Comparison of ENCODE assay signal across 1 cellular context in the genomic region with DNA sequence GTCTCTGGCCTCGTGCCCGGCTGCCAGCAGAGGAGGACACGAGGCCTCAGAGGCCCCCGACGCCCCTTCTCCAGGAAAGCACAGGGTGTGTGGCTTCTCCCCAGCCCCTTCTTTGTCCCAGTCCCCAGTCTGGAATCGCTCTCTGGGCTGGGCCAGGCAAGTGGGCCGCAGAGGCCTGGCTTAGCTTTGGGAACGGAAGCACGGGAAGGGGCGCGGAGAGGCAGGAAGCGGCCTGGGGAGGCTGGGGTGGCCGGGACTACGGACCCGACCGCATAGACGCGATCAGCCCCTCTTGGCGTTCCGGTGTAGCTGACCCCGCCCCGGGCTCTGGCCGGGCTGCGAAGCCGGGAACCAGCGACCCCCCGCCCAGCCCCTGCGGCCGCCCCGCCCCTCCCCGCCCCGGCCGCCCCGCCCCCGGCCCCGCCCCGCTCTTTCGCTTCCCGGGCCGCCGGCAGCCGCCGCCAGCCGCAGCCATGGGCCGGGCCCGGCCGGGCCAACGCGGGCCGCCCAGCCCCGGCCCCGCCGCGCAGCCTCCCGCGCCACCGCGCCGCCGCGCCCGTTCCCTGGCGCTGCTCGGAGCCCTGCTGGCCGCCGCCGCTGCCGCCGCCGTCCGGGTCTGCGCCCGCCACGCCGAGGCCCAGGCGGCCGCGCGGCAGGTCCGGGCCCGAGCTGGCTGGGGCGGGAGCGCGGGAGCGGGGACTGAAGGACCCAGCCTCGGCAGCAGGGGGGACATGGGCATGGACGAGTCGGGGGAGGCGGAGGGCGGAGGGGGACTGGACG.
TF ChIP-seq lines count a peak whose summit lies in the region.

A gene with protein sequence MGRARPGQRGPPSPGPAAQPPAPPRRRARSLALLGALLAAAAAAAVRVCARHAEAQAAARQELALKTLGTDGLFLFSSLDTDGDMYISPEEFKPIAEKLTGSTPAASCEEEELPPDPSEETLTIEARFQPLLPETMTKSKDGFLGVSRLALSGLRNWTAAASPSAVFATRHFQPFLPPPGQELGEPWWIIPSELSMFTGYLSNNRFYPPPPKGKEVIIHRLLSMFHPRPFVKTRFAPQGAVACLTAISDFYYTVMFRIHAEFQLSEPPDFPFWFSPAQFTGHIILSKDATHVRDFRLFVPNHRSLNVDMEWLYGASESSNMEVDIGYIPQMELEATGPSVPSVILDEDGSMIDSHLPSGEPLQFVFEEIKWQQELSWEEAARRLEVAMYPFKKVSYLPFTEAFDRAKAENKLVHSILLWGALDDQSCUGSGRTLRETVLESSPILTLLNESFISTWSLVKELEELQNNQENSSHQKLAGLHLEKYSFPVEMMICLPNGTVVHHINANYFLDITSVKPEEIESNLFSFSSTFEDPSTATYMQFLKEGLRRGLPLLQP (plus strand): TSS at position 436 of the 780 bp plus-strand sequence. CDS start 38 bp downstream, at position 474.

TF ChIP-seq in HEK293, 187 proteins besides CTCF, POLR2A, EP300 and RAD21 (continued from another document and continues in another):
- TF ChIP-seq, protein P1, sequence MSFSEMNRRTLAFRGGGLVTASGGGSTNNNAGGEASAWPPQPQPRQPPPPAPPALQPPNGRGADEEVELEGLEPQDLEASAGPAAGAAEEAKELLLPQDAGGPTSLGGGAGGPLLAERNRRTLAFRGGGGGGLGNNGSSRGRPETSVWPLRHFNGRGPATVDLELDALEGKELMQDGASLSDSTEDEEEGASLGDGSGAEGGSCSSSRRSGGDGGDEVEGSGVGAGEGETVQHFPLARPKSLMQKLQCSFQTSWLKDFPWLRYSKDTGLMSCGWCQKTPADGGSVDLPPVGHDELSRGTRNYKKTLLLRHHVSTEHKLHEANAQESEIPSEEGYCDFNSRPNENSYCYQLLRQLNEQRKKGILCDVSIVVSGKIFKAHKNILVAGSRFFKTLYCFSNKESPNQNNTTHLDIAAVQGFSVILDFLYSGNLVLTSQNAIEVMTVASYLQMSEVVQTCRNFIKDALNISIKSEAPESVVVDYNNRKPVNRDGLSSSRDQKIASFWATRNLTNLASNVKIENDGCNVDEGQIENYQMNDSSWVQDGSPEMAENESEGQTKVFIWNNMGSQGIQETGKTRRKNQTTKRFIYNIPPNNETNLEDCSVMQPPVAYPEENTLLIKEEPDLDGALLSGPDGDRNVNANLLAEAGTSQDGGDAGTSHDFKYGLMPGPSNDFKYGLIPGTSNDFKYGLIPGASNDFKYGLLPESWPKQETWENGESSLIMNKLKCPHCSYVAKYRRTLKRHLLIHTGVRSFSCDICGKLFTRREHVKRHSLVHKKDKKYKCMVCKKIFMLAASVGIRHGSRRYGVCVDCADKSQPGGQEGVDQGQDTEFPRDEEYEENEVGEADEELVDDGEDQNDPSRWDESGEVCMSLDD (tag by site-specific recombination; IDR thresholded peaks at IDR 0.05): 0 out of 2 replicates have a peak, but pooled peaks have one; percentile 41
- TF ChIP-seq YY1 (tag by site-specific recombination; IDR thresholded peaks at IDR 0.05) (no peak), BCL11B (tag by site-specific recombination; IDR thresholded peaks at IDR 0.05; ENCODE audit: low read depth) (peak; percentile 84), ZEB2 (tag by site-specific recombination; IDR thresholded peaks at IDR 0.05) (peak; percentile 45; the same call in 1 of the 2 replicates), KLF1 (tag by site-specific recombination; IDR thresholded peaks at IDR 0.05) (peak; percentile 33; the same call in 1 of the 2 replicates), ZIC2 (tag by site-specific recombination; IDR thresholded peaks at IDR 0.05) (no peak), ZNF626 (tag by site-specific recombination; IDR thresholded peaks at IDR 0.05) (no peak), ZNF777 (tag by site-specific recombination; IDR thresholded peaks at IDR 0.05; ENCODE audit: borderline replicate concordance) (no peak), KLF16 (tag by site-specific recombination; IDR thresholded peaks at IDR 0.05) (0 out of 2 replicates have a peak, but pooled peaks have one; percentile 26), ZNF133 (tag by site-specific recombination; IDR thresholded peaks at IDR 0.05) (no peak), ZNF76 (tag by site-specific recombination; IDR thresholded peaks at IDR 0.05; ENCODE audit: borderline replicate concordance, low read depth) (peak; percentile 51; the same call in 1 of the 2 replicates), ZNF24 (tag by site-specific recombination; IDR thresholded peaks at IDR 0.05) (no peak), IKZF3 (tag by site-specific recombination; IDR thresholded peaks at IDR 0.05) (no peak), ZBTB8A (tag by site-specific recombination; IDR thresholded peaks at IDR 0.05) (no peak; the same call in 1 of the 2 replicates), GLI4 (tag by site-specific recombination; IDR thresholded peaks at IDR 0.05) (no peak), ZNF510 (tag by site-specific recombination; IDR thresholded peaks at IDR 0.05; ENCODE audit: insufficient replicate concordance) (no peak), ZNF701 (tag by site-specific recombination; IDR thresholded peaks at IDR 0.05) (no peak), ZNF302 (tag by site-specific recombination; IDR thresholded peaks at IDR 0.05; ENCODE audit: low read depth) (no peak), ZBTB21 (tag by site-specific recombination; IDR thresholded peaks at IDR 0.05) (no peak), GLI2 (tag by site-specific recombination; IDR thresholded peaks at IDR 0.05; ENCODE audit: borderline replicate concordance, low read depth) (no peak), ZNF132 (tag by site-specific recombination; IDR thresholded peaks at IDR 0.05; ENCODE audit: borderline replicate concordance) (no peak), EGR2 (tag by site-specific recombination; IDR thresholded peaks at IDR 0.05; ENCODE audit: low read depth) (no peak), KLF7 (tag by site-specific recombination; IDR thresholded peaks at IDR 0.05; ENCODE audit: borderline replicate concordance) (peak; percentile 22; the same call in 1 of the 2 replicates), ZNF426 (tag by site-specific recombination; IDR thresholded peaks at IDR 0.05) (no peak), YY2 (tag by site-specific recombination; IDR thresholded peaks at IDR 0.05) (no peak), ZNF350 (tag by site-specific recombination; IDR thresholded peaks at IDR 0.05) (no peak), GLIS1 (tag by site-specific recombination; IDR thresholded peaks at IDR 0.05) (peak; percentile 64)
- TF ChIP-seq, protein P2, sequence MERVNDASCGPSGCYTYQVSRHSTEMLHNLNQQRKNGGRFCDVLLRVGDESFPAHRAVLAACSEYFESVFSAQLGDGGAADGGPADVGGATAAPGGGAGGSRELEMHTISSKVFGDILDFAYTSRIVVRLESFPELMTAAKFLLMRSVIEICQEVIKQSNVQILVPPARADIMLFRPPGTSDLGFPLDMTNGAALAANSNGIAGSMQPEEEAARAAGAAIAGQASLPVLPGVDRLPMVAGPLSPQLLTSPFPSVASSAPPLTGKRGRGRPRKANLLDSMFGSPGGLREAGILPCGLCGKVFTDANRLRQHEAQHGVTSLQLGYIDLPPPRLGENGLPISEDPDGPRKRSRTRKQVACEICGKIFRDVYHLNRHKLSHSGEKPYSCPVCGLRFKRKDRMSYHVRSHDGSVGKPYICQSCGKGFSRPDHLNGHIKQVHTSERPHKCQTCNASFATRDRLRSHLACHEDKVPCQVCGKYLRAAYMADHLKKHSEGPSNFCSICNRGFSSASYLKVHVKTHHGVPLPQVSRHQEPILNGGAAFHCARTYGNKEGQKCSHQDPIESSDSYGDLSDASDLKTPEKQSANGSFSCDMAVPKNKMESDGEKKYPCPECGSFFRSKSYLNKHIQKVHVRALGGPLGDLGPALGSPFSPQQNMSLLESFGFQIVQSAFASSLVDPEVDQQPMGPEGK (tag by site-specific recombination; IDR thresholded peaks at IDR 0.05): peak; percentile 83
- TF ChIP-seq, protein P3, sequence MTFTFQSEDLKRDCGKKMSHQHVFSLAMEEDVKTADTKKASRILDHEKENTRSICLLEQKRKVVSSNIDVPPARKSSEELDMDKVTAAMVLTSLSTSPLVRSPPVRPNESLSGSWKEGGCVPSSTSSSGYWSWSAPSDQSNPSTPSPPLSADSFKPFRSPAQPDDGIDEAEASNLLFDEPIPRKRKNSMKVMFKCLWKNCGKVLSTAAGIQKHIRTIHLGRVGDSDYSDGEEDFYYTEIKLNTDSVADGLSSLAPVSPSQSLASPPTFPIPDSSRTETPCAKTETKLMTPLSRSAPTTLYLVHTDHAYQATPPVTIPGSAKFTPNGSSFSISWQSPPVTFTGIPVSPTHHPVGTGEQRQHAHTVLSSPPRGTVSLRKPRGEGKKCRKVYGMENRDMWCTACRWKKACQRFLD (tag by site-specific recombination; IDR thresholded peaks at IDR 0.05): no peak
- TF ChIP-seq, protein P4, sequence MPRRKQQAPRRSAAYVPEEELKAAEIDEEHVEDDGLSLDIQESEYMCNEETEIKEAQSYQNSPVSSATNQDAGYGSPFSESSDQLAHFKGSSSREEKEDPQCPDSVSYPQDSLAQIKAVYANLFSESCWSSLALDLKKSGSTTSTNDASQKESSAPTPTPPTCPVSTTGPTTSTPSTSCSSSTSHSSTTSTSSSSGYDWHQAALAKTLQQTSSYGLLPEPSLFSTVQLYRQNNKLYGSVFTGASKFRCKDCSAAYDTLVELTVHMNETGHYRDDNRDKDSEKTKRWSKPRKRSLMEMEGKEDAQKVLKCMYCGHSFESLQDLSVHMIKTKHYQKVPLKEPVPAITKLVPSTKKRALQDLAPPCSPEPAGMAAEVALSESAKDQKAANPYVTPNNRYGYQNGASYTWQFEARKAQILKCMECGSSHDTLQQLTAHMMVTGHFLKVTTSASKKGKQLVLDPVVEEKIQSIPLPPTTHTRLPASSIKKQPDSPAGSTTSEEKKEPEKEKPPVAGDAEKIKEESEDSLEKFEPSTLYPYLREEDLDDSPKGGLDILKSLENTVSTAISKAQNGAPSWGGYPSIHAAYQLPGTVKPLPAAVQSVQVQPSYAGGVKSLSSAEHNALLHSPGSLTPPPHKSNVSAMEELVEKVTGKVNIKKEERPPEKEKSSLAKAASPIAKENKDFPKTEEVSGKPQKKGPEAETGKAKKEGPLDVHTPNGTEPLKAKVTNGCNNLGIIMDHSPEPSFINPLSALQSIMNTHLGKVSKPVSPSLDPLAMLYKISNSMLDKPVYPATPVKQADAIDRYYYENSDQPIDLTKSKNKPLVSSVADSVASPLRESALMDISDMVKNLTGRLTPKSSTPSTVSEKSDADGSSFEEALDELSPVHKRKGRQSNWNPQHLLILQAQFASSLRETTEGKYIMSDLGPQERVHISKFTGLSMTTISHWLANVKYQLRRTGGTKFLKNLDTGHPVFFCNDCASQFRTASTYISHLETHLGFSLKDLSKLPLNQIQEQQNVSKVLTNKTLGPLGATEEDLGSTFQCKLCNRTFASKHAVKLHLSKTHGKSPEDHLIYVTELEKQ (tag by site-specific recombination; IDR thresholded peaks at IDR 0.05; ENCODE audit: borderline replicate concordance): no peak
- TF ChIP-seq, protein P5, sequence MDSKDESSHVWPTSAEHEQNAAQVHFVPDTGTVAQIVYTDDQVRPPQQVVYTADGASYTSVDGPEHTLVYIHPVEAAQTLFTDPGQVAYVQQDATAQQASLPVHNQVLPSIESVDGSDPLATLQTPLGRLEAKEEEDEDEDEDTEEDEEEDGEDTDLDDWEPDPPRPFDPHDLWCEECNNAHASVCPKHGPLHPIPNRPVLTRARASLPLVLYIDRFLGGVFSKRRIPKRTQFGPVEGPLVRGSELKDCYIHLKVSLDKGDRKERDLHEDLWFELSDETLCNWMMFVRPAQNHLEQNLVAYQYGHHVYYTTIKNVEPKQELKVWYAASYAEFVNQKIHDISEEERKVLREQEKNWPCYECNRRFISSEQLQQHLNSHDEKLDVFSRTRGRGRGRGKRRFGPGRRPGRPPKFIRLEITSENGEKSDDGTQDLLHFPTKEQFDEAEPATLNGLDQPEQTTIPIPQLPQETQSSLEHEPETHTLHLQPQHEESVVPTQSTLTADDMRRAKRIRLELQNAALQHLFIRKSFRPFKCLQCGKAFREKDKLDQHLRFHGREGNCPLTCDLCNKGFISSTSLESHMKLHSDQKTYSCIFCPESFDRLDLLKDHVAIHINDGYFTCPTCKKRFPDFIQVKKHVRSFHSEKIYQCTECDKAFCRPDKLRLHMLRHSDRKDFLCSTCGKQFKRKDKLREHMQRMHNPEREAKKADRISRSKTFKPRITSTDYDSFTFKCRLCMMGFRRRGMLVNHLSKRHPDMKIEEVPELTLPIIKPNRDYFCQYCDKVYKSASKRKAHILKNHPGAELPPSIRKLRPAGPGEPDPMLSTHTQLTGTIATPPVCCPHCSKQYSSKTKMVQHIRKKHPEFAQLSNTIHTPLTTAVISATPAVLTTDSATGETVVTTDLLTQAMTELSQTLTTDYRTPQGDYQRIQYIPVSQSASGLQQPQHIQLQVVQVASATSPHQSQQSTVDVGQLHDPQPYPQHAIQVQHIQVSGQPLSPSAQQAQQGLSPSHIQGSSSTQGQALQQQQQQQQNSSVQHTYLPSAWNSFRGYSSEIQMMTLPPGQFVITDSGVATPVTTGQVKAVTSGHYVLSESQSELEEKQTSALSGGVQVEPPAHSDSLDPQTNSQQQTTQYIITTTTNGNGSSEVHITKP (tag by site-specific recombination; IDR thresholded peaks at IDR 0.05): peak; percentile 19; the same call in 1 of the 2 replicates
- TF ChIP-seq, protein P6, sequence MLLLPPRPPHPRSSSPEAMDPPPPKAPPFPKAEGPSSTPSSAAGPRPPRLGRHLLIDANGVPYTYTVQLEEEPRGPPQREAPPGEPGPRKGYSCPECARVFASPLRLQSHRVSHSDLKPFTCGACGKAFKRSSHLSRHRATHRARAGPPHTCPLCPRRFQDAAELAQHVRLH (tag by site-specific recombination; IDR thresholded peaks at IDR 0.05): no peak
- TF ChIP-seq, protein P7, sequence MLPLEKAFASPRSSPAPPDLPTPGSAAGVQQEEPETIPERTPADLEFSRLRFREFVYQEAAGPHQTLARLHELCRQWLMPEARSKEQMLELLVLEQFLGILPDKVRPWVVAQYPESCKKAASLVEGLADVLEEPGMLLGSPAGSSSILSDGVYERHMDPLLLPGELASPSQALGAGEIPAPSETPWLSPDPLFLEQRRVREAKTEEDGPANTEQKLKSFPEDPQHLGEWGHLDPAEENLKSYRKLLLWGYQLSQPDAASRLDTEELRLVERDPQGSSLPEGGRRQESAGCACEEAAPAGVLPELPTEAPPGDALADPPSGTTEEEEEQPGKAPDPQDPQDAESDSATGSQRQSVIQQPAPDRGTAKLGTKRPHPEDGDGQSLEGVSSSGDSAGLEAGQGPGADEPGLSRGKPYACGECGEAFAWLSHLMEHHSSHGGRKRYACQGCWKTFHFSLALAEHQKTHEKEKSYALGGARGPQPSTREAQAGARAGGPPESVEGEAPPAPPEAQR (tag by site-specific recombination; IDR thresholded peaks at IDR 0.05): no peak
- TF ChIP-seq, protein P8, sequence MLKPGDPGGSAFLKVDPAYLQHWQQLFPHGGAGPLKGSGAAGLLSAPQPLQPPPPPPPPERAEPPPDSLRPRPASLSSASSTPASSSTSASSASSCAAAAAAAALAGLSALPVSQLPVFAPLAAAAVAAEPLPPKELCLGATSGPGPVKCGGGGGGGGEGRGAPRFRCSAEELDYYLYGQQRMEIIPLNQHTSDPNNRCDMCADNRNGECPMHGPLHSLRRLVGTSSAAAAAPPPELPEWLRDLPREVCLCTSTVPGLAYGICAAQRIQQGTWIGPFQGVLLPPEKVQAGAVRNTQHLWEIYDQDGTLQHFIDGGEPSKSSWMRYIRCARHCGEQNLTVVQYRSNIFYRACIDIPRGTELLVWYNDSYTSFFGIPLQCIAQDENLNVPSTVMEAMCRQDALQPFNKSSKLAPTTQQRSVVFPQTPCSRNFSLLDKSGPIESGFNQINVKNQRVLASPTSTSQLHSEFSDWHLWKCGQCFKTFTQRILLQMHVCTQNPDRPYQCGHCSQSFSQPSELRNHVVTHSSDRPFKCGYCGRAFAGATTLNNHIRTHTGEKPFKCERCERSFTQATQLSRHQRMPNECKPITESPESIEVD (tag by site-specific recombination; IDR thresholded peaks at IDR 0.05): no peak
